In genomic region chr20:51275816-51276215, GRCh38 we compare ENCODE assay signal across 17 cellular contexts.
DNase-seq lines count a peak whose midpoint lies in the region; ATAC-seq and TF ChIP-seq lines count a peak whose summit lies in the region.
"Had no signal": no experiment of that assay in that cellular context is flagged by ENCODE, and none has a peak within 500 bp of the region (broad histone marks: within the 10 kb centered on the region; RNA-seq: fewer than 3 reads in every experiment).

No MANE protein-coding gene starts in this region.

- no peak overlapping the region for H3K9ac ChIP-seq in GM23248

- WGBS in GM23248 (ENCODE audit: low coverage in 1 of 2, low lambda C conversion rate in 2 of 2, missing lambda C conversion rate in 2 of 2), 2 experiments: 11 to 14% methylated on average over 14 of the region's 14 CpGs
- 56% methylated on average over 14 of the region's 14 CpGs for WGBS in hepatocyte (ENCODE audit: low lambda C conversion rate, missing lambda C conversion rate)

- H3K4me1 ChIP-seq in GM23248 (ENCODE audit: insufficient read depth) (peaks cover 4% of the 10 kb centered on the region; the same call in 1 of the 2 replicates), hepatocyte (ENCODE audit: insufficient read depth) (no peaks in the 10 kb centered on the region)
- H3K4me1 ChIP-seq: HAP-1 had no signal

- H3K79me2 ChIP-seq in GM23248 (ENCODE audit: insufficient read depth) (no peaks in the 10 kb centered on the region), hepatocyte (no peaks in the 10 kb centered on the region)

- H3K9me3 ChIP-seq in GM23248 (ENCODE audit: low read depth): no peaks in the 10 kb centered on the region
- no peaks in the 10 kb centered on the region for H3K9me3 ChIP-seq in hepatocyte (ENCODE audit: low read depth)
- H3K9me3 ChIP-seq: HAP-1, neutrophil had no signal

- ATAC-seq in HG03025 (IDR thresholded peaks at IDR 0.05; ENCODE audit: low FRiP score, unreplicated experiment) (no peak), HG02885 (IDR thresholded peaks at IDR 0.05; ENCODE audit: poor library complexity, unreplicated experiment) (no peak)
- ATAC-seq in activated CD4-positive, CD25-positive, alpha-beta regulatory T cell treated with anti-CD3 and anti-CD28 coated beads, Interleukin-2, amount 50 U/mL, for 24 hours: no peak
- ATAC-seq: activated CD8-positive, alpha-beta T cell treated with anti-CD3 and anti-CD28 coated beads for 36 hours had no signal

- H2AFZ ChIP-seq in GM23248 (no peak overlapping the region), hepatocyte (no peak overlapping the region)

- no peak for TF ChIP-seq CTCF in hepatocyte (IDR thresholded peaks at IDR 0.05; ENCODE audit: poor library complexity)

- H3K27ac ChIP-seq in GM23248: no peak overlapping the region
- no peak overlapping the region for H3K27ac ChIP-seq in hepatocyte
- H3K27ac ChIP-seq: neutrophil had no signal

- H3K4me3 ChIP-seq in GM23248 (no peak overlapping the region), hepatocyte (no peak overlapping the region)
- H3K4me3 ChIP-seq: HAP-1 had no signal

- DNase-seq in AG08396 (ENCODE audit: low spot score) (peak; percentile 13), GM23248 (peak; percentile 78), cerebellar cortex (ENCODE audit: low spot score) (peak; percentile 31), hepatocyte (ENCODE audit: low spot score) (no peak), NCI-H2107 (lab: John Stamatoyannopoulos, UW) (no peak)
- DNase-seq: activated CD8-positive, alpha-beta T cell treated with anti-CD3 and anti-CD28 coated beads for 36 hours; DMS 273 treated with DMSO at 0.1 percent for 48 hours; foreskin melanocyte; mesenchymal stem cell; NCI-H226; SHP77 treated with DMSO at 0.1 percent for 48 hours; trophoblast cell had no signal

- H3K9me2 ChIP-seq in GM23248 (ENCODE audit: insufficient read depth) (no peaks in the 10 kb centered on the region), hepatocyte (replicated peaks; ENCODE audit: insufficient read depth) (no peaks in the 10 kb centered on the region)

- H3K36me3 ChIP-seq in GM23248 (ENCODE audit: low read depth) (no peaks in the 10 kb centered on the region), hepatocyte (replicated peaks; ENCODE audit: insufficient read depth, low read depth) (no peaks in the 10 kb centered on the region)
- H3K36me3 ChIP-seq: HAP-1, neutrophil had no signal

- in situ Hi-C loops in GM23248 (cut with MboI): no loop called here

- H3K4me2 ChIP-seq in GM23248 (ENCODE audit: unreplicated experiment): no peak overlapping the region
- peak overlapping the region; percentile 25 for H3K4me2 ChIP-seq in hepatocyte

- 0 out of 2 replicates have a peak, but pooled peaks cover 9% of the 10 kb centered on the region for H3F3A ChIP-seq in GM23248 (ENCODE audit: insufficient read depth)

- H3K27me3 ChIP-seq in GM23248 (replicated peaks; ENCODE audit: insufficient read depth) (peaks cover 17% of the 10 kb centered on the region), hepatocyte (peaks cover 17% of the 10 kb centered on the region)

- H4K20me1 ChIP-seq in GM23248 (ENCODE audit: insufficient read depth) (no peaks in the 10 kb centered on the region), hepatocyte (ENCODE audit: insufficient read depth, poor library complexity, severe bottlenecking) (no peaks in the 10 kb centered on the region)

Comparison
In these comparisons a context has a peak if more than half of its experiments do, and no peak if none do; other contexts are left out.
1. DNase-seq: peak in AG08396 (single experiment), GM23248 (single experiment) and cerebellar cortex (single experiment); none in hepatocyte (single experiment) and NCI-H2107 (single experiment).